In genomic region chr12:68098939-68099338, GRCh38 we compare ENCODE assay signal across 17 cellular contexts.
A peak's percentile ranks its signal among the peaks of the same experiment; 100 is the strongest.
DNase-seq lines count a peak whose midpoint lies in the region; ATAC-seq lines count a peak whose summit lies in the region.
"Had no signal": no experiment of that assay in that cellular context is flagged by ENCODE, and none has a peak within 500 bp of the region (broad histone marks: within the 10 kb centered on the region; RNA-seq: fewer than 3 reads in every experiment).

No MANE protein-coding gene starts in this region.

- H3K4me1 ChIP-seq in HUES64 (ENCODE audit: insufficient read depth, low read length) (0 out of 2 replicates have a peak, but pooled peaks cover 4% of the 10 kb centered on the region), skeletal muscle tissue (ENCODE audit: control insufficient read depth in 3 of 3, insufficient read depth in 3 of 3, low read length in 3 of 3) (no peaks in the 10 kb centered on the region)
- no peaks in the 10 kb centered on the region for H3K4me1 ChIP-seq in effector memory CD4-positive, alpha-beta T cell (ENCODE audit: control insufficient read depth, insufficient read depth, low read length, poor library complexity, severe bottlenecking)
- H3K4me1 ChIP-seq: A549 had no signal

- peaks cover 20% of the 10 kb centered on the region for H3K4me1 Mint-ChIP-seq in activated CD8-positive, alpha-beta memory T cell treated with anti-CD3 and anti-CD28 coated beads, Interleukin-2, amount 10 ng/mL, durations not matched to agents 7 days and 5 days

- 39% methylated on average over 1 of the region's 1 CpG for WGBS in HUES64

- no peaks in the 10 kb centered on the region for H3K9me3 ChIP-seq in HUES64 (ENCODE audit: insufficient read depth, low read depth, low read length)
- H3K9me3 ChIP-seq in skeletal muscle tissue (ENCODE audit: control insufficient read depth in 3 of 3, low read length in 3 of 3), result no peaks in the 10 kb centered on the region
- H3K9me3 ChIP-seq in effector memory CD4-positive, alpha-beta T cell (ENCODE audit: control insufficient read depth, low read length), result no peaks in the 10 kb centered on the region
- H3K9me3 ChIP-seq: A549, Caco-2 had no signal

- H3K27me3 Mint-ChIP-seq in activated CD8-positive, alpha-beta memory T cell treated with anti-CD3 and anti-CD28 coated beads, Interleukin-2, amount 10 ng/mL, durations not matched to agents 7 days and 5 days, result peaks cover 2% of the 10 kb centered on the region
- H3K27me3 Mint-ChIP-seq: CD4-positive, alpha-beta T cell had no signal

- peaks cover 6% of the 10 kb centered on the region for H3K36me3 Mint-ChIP-seq in activated CD8-positive, alpha-beta memory T cell treated with anti-CD3 and anti-CD28 coated beads, Interleukin-2, amount 10 ng/mL, durations not matched to agents 7 days and 5 days

- H3K4me3 ChIP-seq in HUES64 (ENCODE audit: low read length) (no peak overlapping the region), skeletal muscle tissue (ENCODE audit: low read length in 3 of 3) (peak overlapping the region in 2 of 3 donors; percentile 20 to 42)
- no peak overlapping the region for H3K4me3 ChIP-seq in effector memory CD4-positive, alpha-beta T cell (ENCODE audit: insufficient read depth, low read depth, low read length, poor library complexity, severe bottlenecking)
- H3K4me3 ChIP-seq: A549 had no signal

- no peaks in the 10 kb centered on the region for H3K27me3 ChIP-seq in HUES64 (ENCODE audit: insufficient read depth, low read length)
- H3K27me3 ChIP-seq in skeletal muscle tissue (ENCODE audit: control insufficient read depth in 3 of 3, insufficient read depth in 3 of 3, low read length in 3 of 3), result no peaks in the 10 kb centered on the region
- H3K27me3 ChIP-seq in effector memory CD4-positive, alpha-beta T cell (replicated peaks; ENCODE audit: control insufficient read depth, insufficient read depth, low read length, poor library complexity, severe bottlenecking), result no peaks in the 10 kb centered on the region

- H3K27ac ChIP-seq in HUES64 (ENCODE audit: low read depth, low read length) (peak overlapping the region; percentile 77; the same call in 1 of the 2 replicates), skeletal muscle tissue (ENCODE audit: low read depth, low read length) (peak overlapping the region; percentile 22)
- no peak overlapping the region for H3K27ac ChIP-seq in effector memory CD4-positive, alpha-beta T cell (ENCODE audit: insufficient read depth, low read length, poor library complexity, severe bottlenecking)
- H3K27ac ChIP-seq: 22Rv1, A549, C4-2B had no signal

- H3K36me3 ChIP-seq in HUES64 (ENCODE audit: insufficient read depth, low read length) (no peaks in the 10 kb centered on the region), skeletal muscle tissue (ENCODE audit: control insufficient read depth in 3 of 3, insufficient read depth in 3 of 3, low read length in 3 of 3) (no peaks in the 10 kb centered on the region)
- H3K36me3 ChIP-seq in effector memory CD4-positive, alpha-beta T cell (ENCODE audit: control insufficient read depth, insufficient read depth, low read length), result no peaks in the 10 kb centered on the region

- H3K9me3 Mint-ChIP-seq in activated CD8-positive, alpha-beta memory T cell treated with anti-CD3 and anti-CD28 coated beads, Interleukin-2, amount 10 ng/mL, durations not matched to agents 7 days and 5 days (ENCODE audit: low read depth), result peaks cover 2% of the 10 kb centered on the region
- H3K9me3 Mint-ChIP-seq: CD4-positive, alpha-beta T cell had no signal

- CTCF ChIA-PET in activated CD8-positive, alpha-beta memory T cell treated with anti-CD3 and anti-CD28 coated beads, Interleukin-2, amount 10 ng/mL, durations not matched to agents 7 days and 5 days (lab: Charles Lee), result no interaction called here

- H3K9ac ChIP-seq in HUES64 (ENCODE audit: low read depth, low read length), result no peak overlapping the region
- no peak overlapping the region for H3K9ac ChIP-seq in skeletal muscle tissue (ENCODE audit: low read depth in 1 of 3, low read length in 3 of 3)

- no peak for DNase-seq in activated CD8-positive, alpha-beta memory T cell treated with anti-CD3 and anti-CD28 coated beads, Interleukin-2, amount 10 ng/mL, durations not matched to agents 7 days and 5 days
- DNase-seq in activated CD8-positive, alpha-beta memory T cell treated with anti-CD3 and anti-CD28 coated beads for 24 hours, result no peak
- DNase-seq in iPS-NIHi11 (ENCODE audit: low spot score) (peak; percentile 31), NCI-H1105 (lab: John Stamatoyannopoulos, UW) (no peak)
- no peak for DNase-seq in effector memory CD4-positive, alpha-beta T cell
- no peak for DNase-seq in activated CD4-positive, alpha-beta T cell treated with anti-CD3 and anti-CD28 coated beads for 1 hour
- DNase-seq: AML-193; Caco-2; CD4-positive, alpha-beta T cell; GOT3; H7 had no signal

- peak overlapping the region; percentile 44 for H3K27ac Mint-ChIP-seq in activated CD8-positive, alpha-beta memory T cell treated with anti-CD3 and anti-CD28 coated beads, Interleukin-2, amount 10 ng/mL, durations not matched to agents 7 days and 5 days
- H3K27ac Mint-ChIP-seq: CD4-positive, alpha-beta T cell had no signal

- H3K4me3 Mint-ChIP-seq in activated CD8-positive, alpha-beta memory T cell treated with anti-CD3 and anti-CD28 coated beads, Interleukin-2, amount 10 ng/mL, durations not matched to agents 7 days and 5 days, result no peak overlapping the region
- H3K4me3 Mint-ChIP-seq: CD4-positive, alpha-beta T cell had no signal

- ATAC-seq in activated CD8-positive, alpha-beta memory T cell treated with anti-CD3 and anti-CD28 coated beads, Interleukin-2, amount 10 ng/mL, durations not matched to agents 7 days and 5 days, result no peak
- ATAC-seq: A549, HCT116 had no signal

Comparison
In these comparisons a context has a peak if more than half of its experiments do, and no peak if none do; other contexts are left out.
1. H3K4me3 ChIP-seq: peak in skeletal muscle tissue (2 of 3); none in HUES64 (single experiment) and effector memory CD4-positive, alpha-beta T cell (single experiment).